7 cellular contexts compared by ENCODE assay signal in the genomic region with DNA sequence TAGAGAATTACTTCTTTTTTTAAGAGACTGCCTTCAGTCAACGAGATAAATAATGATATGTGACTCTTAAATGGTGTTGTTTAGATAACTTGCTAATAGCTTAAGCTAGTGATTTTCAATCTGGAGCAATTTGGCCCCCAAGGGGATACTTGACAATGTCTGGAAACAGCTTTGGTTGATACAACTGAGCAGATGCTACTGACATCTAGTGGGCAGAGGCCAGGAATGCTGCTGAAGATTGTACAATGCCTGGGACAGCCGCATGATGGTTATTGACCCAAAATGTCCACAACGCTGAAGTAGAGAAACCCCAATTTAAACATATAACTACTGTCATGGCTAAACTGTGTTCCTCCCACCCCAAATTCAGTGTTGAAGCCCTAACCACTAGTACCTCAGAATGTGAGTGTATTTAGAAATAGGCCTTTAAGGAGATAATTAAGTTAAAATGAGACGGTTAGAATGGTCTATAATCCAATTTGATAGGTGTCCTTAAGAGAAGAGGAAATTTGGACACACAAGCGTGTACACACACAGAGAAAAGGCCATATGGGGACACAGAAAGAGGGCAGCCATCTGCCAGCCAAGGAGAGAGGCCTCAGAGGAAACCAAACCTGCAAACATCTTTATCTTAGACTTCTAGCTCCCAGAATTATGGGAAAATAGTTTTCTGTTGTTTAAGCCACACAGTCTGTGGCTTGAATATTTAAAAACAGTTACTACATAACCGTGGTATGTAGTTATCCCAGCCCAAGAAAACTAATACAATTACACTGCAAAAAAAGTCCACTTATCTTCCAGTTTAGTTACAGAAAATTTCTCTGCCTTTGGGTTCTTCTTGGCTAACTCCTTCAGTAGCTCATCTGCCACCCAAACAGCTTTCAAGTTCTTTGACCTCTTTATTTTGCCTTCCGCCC. TPM values are rescaled to one million over a fixed set of nuclear protein-coding genes. Genes with fewer than 3 reads are reported as not detected.
A peak's percentile ranks its signal among the peaks of the same experiment; 100 is the strongest.
DNase-seq lines count a peak whose midpoint lies in the region; ATAC-seq and TF ChIP-seq lines count a peak whose summit lies in the region.

No MANE protein-coding gene starts in this region.

- no peaks in the 10 kb centered on the region for H3K27me3 ChIP-seq in HCT116 (ENCODE audit: insufficient read depth, low read length)
- no peaks in the 10 kb centered on the region for H3K27me3 ChIP-seq in prostate gland (replicated peaks; ENCODE audit: insufficient read depth)

- CTCF ChIA-PET in HCT116 (lab: Charles Lee) (interaction anchor here (0.6 to 4.0 kb wide), 13 partner anchors 9 to 321 kb away, joined by 3 to 82 read pairs (median 4); a partner anchor contains a TSS), RWPE1 (lab: Yijun Ruan, JAX) (interaction anchor here (0.6 to 3.3 kb wide), 15 partner anchors 11 to 738 kb away, joined by 3 to 32 read pairs (median 3); a partner anchor contains a TSS)

- TF ChIP-seq RAD21 in HCT116 (IDR thresholded peaks at IDR 0.05; ENCODE audit: low read depth) = peak; percentile 80

- H3K9ac ChIP-seq in HCT116 (ENCODE audit: low read length) = no peak overlapping the region

- H3K79me2 ChIP-seq in HCT116 (ENCODE audit: insufficient read depth, low read length) = no peaks in the 10 kb centered on the region

- TF ChIP-seq CTCF in GM12873 (IDR thresholded peaks at IDR 0.05; ENCODE audit: insufficient read depth, low read depth, low read length, missing control alignments) (peak; percentile 88), HCT116 (IDR thresholded peaks at IDR 0.05 in 2 of 3, conservative IDR thresholded peaks at IDR 0.05 in 1 of 3; ENCODE audit: borderline replicate concordance in 1 of 3, insufficient read depth in 1 of 3, low read depth in 2 of 3, low read length in 2 of 3) (peak; percentile 78 to 89 (median 83)), RWPE1 (conservative IDR thresholded peaks at IDR 0.05; ENCODE audit: low read depth) (peak; percentile 92), prostate gland (IDR thresholded peaks at IDR 0.05) (peak; percentile 37 to 79 (median 60))

- no peak overlapping the region for H3K4me3 ChIP-seq in HCT116 (replicated peaks in 1 of 2; ENCODE audit: low read depth in 1 of 2, low read length in 2 of 2)
- no peak overlapping the region for H3K4me3 ChIP-seq in prostate gland

- no peaks in the 10 kb centered on the region for H3K4me1 ChIP-seq in HCT116 (ENCODE audit: control insufficient read depth in 1 of 2, insufficient read depth in 2 of 2, low read length in 2 of 2)
- H3K4me1 ChIP-seq in prostate gland (replicated peaks) = no peaks in the 10 kb centered on the region

- DNase-seq in HCT116 (ENCODE audit: low read depth, low spot score) (peak; percentile 38), M059J (ENCODE audit: low read depth) (peak; percentile 81), RWPE1 (ENCODE audit: low spot score) (peak; percentile 50), head of caudate nucleus (peak; percentile 7 to 90 (median 72)), prostate gland (ENCODE audit: low spot score) (peak; percentile 66)
- peak; percentile 54 for DNase-seq in activated naive CD4-positive, alpha-beta T cell treated with Interleukin-2 at 50 U/mL for 16 hours

- no peaks in the 10 kb centered on the region for H4K20me1 ChIP-seq in HCT116 (ENCODE audit: insufficient read depth)

- BruUV-seq in HCT116 (replicated peaks; lab: Mats Ljungman, UMichigan) = no TSS peak

- peak; percentile 97 for ATAC-seq in HCT116

- RAD21 ChIA-PET in HCT116 (lab: Charles Lee; ENCODE audit: low non-redundant PET in 1 of 2, low total read pairs in 2 of 2, uncharacterized antibody in 2 of 2, unreplicated experiment in 2 of 2) = interaction anchor here (0.6 to 1.2 kb wide), 4 partner anchors 22 to 150 kb away, joined by 3 to 6 read pairs (median 4); a partner anchor contains a TSS

- H3K9me3 ChIP-seq in HCT116 (ENCODE audit: control insufficient read depth in 1 of 2, insufficient read depth in 1 of 2, low read depth in 1 of 2, low read length in 2 of 2) = no peaks in the 10 kb centered on the region
- no peaks in the 10 kb centered on the region for H3K9me3 ChIP-seq in prostate gland

- 38% methylated on average over 7 of the region's 7 CpGs for WGBS in prostate gland

- no peak overlapping the region for H3K4me2 ChIP-seq in HCT116 (ENCODE audit: low read length)

- TF ChIP-seq POLR2A in HCT116 (IDR thresholded peaks at IDR 0.05; ENCODE audit: borderline replicate concordance, extremely low read depth, insufficient read depth, insufficient read length) (no peak), prostate gland (IDR thresholded peaks at IDR 0.05) (no peak)

- H3K36me3 ChIP-seq in HCT116 (ENCODE audit: control insufficient read depth in 1 of 2, insufficient read depth in 2 of 2, low read length in 2 of 2) = no peaks in the 10 kb centered on the region
- H3K36me3 ChIP-seq in prostate gland = no peaks in the 10 kb centered on the region

- intact Hi-C loops in HCT116 (cut with micrococcal nuclease) = loop anchor here (1.0 to 5.0 kb wide), 2 partner anchors 148 to 963 kb away; a partner anchor contains a TSS
- intact Hi-C loops in head of caudate nucleus (cut with DNase I) = loop anchor here (5.0 kb wide), 1 partner anchor 148 kb away; a partner anchor contains a TSS
- intact Hi-C loops in prostate gland (cut with DNase I) = loop anchor here (2.0 kb wide), 1 partner anchor 149 kb away; a partner anchor contains a TSS

- no peaks in the 10 kb centered on the region for H3K9me2 ChIP-seq in HCT116 (ENCODE audit: insufficient read depth)

- H3K27ac ChIP-seq in HCT116 (ENCODE audit: low read depth, low read length) (no peak overlapping the region), RWPE1 (no peak overlapping the region), prostate gland (no peak overlapping the region)

- POLR2A ChIA-PET in HCT116 (lab: Charles Lee) = interaction anchor here (1.7 kb wide), 1 partner anchor 148 kb away, joined by 5 read pairs; a partner anchor contains a TSS
- POLR2A ChIA-PET in RWPE1 (lab: Yijun Ruan, JAX; ENCODE audit: low non-redundant PET) = no interaction called here

- no peak overlapping the region for H2AFZ ChIP-seq in HCT116 (ENCODE audit: low read depth, low read length, poor library complexity, severe bottlenecking)

TF ChIP-seq in HCT116, 20 proteins besides CTCF, POLR2A, EP300 and RAD21:
- TF ChIP-seq, protein P1, sequence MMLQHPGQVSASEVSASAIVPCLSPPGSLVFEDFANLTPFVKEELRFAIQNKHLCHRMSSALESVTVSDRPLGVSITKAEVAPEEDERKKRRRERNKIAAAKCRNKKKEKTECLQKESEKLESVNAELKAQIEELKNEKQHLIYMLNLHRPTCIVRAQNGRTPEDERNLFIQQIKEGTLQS (IDR thresholded peaks at IDR 0.05) = no peak
- peak; percentile 19 for TF ChIP-seq YY1 (IDR thresholded peaks at IDR 0.05; ENCODE audit: extremely low read depth, insufficient replicate concordance, low read depth, low read length)
TF ChIP-seq in HCT116: peak in this region for 1.

RNA-seq across cellular contexts. Expression of a gene that starts 22.2 kb away (rescaled TPM):
- total RNA-seq in HCT116 (2021; ENCODE audit: unreplicated experiment) (3.6 TPM), prostate gland (10 to 100 TPM in 1 of 2 donors, 1 to 10 TPM in 1; 9.5 to 23.7 TPM)
- polyA plus RNA-seq in HCT116 (2012) = 2.8 and 3.1 TPM in 2 replicates
- 1.9 and 5.1 TPM in 2 replicates for total RNA-seq in M059J (2014; rRNA removed; shearing (Covaris generic))

RNA-seq across cellular contexts. Expression of a gene that starts 22.3 kb away (rescaled TPM):
- total RNA-seq in HCT116 (2021; ENCODE audit: unreplicated experiment) (63.5 TPM), prostate gland (10 to 100 TPM; 31.6 to 74.8 TPM)
- 48.5 and 63.5 TPM in 2 replicates for polyA plus RNA-seq in HCT116 (2012)
- 77.2 and 90.9 TPM in 2 replicates for total RNA-seq in M059J (2014; rRNA removed; shearing (Covaris generic))
